ENCODE assay signal across 20 cellular contexts in genomic region chr7:102389810-102390209, GRCh38. TPM values are rescaled to one million over a fixed set of nuclear protein-coding genes. Genes with fewer than 3 reads are reported as not detected.
A peak's percentile ranks its signal among the peaks of the same experiment; 100 is the strongest.
DNase-seq lines count a peak whose midpoint lies in the region; ATAC-seq, FAIRE-seq and TF ChIP-seq lines count a peak whose summit lies in the region.
"Had no signal": no experiment of that assay in that cellular context is flagged by ENCODE, and none has a peak within 500 bp of the region (broad histone marks: within the 10 kb centered on the region; RNA-seq: fewer than 3 reads in every experiment).

No MANE protein-coding gene starts in this region.

- H3K27ac Mint-ChIP-seq in CD4-positive, CD25-positive, alpha-beta regulatory T cell: peak overlapping the region in 2 of 3 donors; percentile 51 to 74
- H3K27ac Mint-ChIP-seq: GM23338 had no signal

- H3K27ac ChIP-seq in CD4-positive, CD25-positive, alpha-beta regulatory T cell (ENCODE audit: insufficient read depth, low read length, poor library complexity, severe bottlenecking): no peak overlapping the region
- peak overlapping the region; percentile 51; the same call in 1 of the 2 replicates for H3K27ac ChIP-seq in MM.1S (ENCODE audit: low read length)
- H3K27ac ChIP-seq: SJSA1 had no signal

- H3K27me3 Mint-ChIP-seq in CD4-positive, CD25-positive, alpha-beta regulatory T cell: no peaks in the 10 kb centered on the region

- FAIRE-seq in GM19239 (lab: Jason Lieb, UNC): peak; percentile 51
- FAIRE-seq: A204.1, GM12892 had no signal

- no peak for DNase-seq in CD4-positive, CD25-positive, alpha-beta regulatory T cell
- DNase-seq in GM19239 (ENCODE audit: insufficient read length, low spot score): no peak
- peak; percentile 24 for DNase-seq in MM.1S
- peak; percentile 9 for DNase-seq in islet precursor cell
- DNase-seq in H4 (ENCODE audit: low spot score): no peak
- DNase-seq in GOT3 (lab: John Stamatoyannopoulos, UW): no peak
- DNase-seq in stimulated activated CD4-positive, alpha-beta T cell treated with anti-CD3 and anti-CD28 coated beads, Interleukin-4, amount 100 ng/mL, for 24 hours: no peak
- DNase-seq in OCI-M2 (lab: John Stamatoyannopoulos, UW; ENCODE audit: unreplicated experiment): no peak
- DNase-seq: C1 segment of cervical spinal cord, IMR-90, MV-4-11, NCI-H1436, NCI-H2029 treated with DMSO at 0.1 percent for 48 hours, NCI-H510A treated with DMSO at 0.1 percent for 48 hours, OCI-M1 had no signal

- no peak overlapping the region for H3K4me3 Mint-ChIP-seq in CD4-positive, CD25-positive, alpha-beta regulatory T cell
- H3K4me3 Mint-ChIP-seq: GM23338 had no signal

- peaks cover 0 to 5% (median 0%) of the 10 kb centered on the region in 4 donors for H3K4me1 Mint-ChIP-seq in CD4-positive, CD25-positive, alpha-beta regulatory T cell
- H3K4me1 Mint-ChIP-seq: GM23338 had no signal

- H3K9ac ChIP-seq in MM.1S (ENCODE audit: low read length): no peak overlapping the region

- no peak overlapping the region for H3K4me3 ChIP-seq in CD4-positive, CD25-positive, alpha-beta regulatory T cell (ENCODE audit: low read depth, low read length)
- H3K4me3 ChIP-seq in MM.1S (ENCODE audit: low read length): no peak overlapping the region
- H3K4me3 ChIP-seq: GM23338, SJSA1 had no signal

- ATAC-seq in CD4-positive, CD25-positive, alpha-beta regulatory T cell (ENCODE audit: low read depth in 2 of 2): no peak

- peaks cover 9% of the 10 kb centered on the region for H3K36me3 Mint-ChIP-seq in CD4-positive, CD25-positive, alpha-beta regulatory T cell

- no peaks in the 10 kb centered on the region for H3K9me2 ChIP-seq in MM.1S (replicated peaks; ENCODE audit: insufficient read depth, low read length)

- TF ChIP-seq CTCF in MM.1S (IDR thresholded peaks at IDR 0.05; ENCODE audit: low read length): no peak

- H3K27me3 ChIP-seq in CD4-positive, CD25-positive, alpha-beta regulatory T cell (ENCODE audit: control insufficient read depth, insufficient read depth, low read length): no peaks in the 10 kb centered on the region
- no peaks in the 10 kb centered on the region for H3K27me3 ChIP-seq in MM.1S (replicated peaks; ENCODE audit: insufficient read depth, low read length)
- H3K27me3 ChIP-seq: SJSA1 had no signal

- H3K9me3 ChIP-seq in CD4-positive, CD25-positive, alpha-beta regulatory T cell (ENCODE audit: control insufficient read depth in 2 of 2, low read length in 2 of 2): no peaks in the 10 kb centered on the region
- H3K9me3 ChIP-seq in MM.1S (replicated peaks; ENCODE audit: insufficient read depth, low read length): no peaks in the 10 kb centered on the region
- H3K9me3 ChIP-seq: SJSA1 had no signal

- no peaks in the 10 kb centered on the region for H3K9me3 Mint-ChIP-seq in CD4-positive, CD25-positive, alpha-beta regulatory T cell
- H3K9me3 Mint-ChIP-seq: GM23338 had no signal

- peaks cover 23% of the 10 kb centered on the region for H3K79me2 ChIP-seq in MM.1S (ENCODE audit: low read length)

- H3K4me2 ChIP-seq in MM.1S (ENCODE audit: low read depth, low read length): no peak overlapping the region
- H3K4me2 ChIP-seq: GM23338 had no signal

- H3F3A ChIP-seq in MM.1S (ENCODE audit: insufficient read depth, low read length): peaks cover 8% of the 10 kb centered on the region

- H2AFZ ChIP-seq in MM.1S (ENCODE audit: low read length): no peak overlapping the region
- H2AFZ ChIP-seq: GM23338 had no signal

- peaks cover 7% of the 10 kb centered on the region for H3K36me3 ChIP-seq in CD4-positive, CD25-positive, alpha-beta regulatory T cell (ENCODE audit: control insufficient read depth, insufficient read depth, low read length)
- H3K36me3 ChIP-seq in MM.1S (replicated peaks; ENCODE audit: insufficient read depth, low read length): no peaks in the 10 kb centered on the region

- H3K4me1 ChIP-seq in CD4-positive, CD25-positive, alpha-beta regulatory T cell (ENCODE audit: control insufficient read depth, insufficient read depth, low read length, poor library complexity, severe bottlenecking): no peaks in the 10 kb centered on the region
- H3K4me1 ChIP-seq in MM.1S (ENCODE audit: low read length): peaks cover 18% of the 10 kb centered on the region

- no peaks in the 10 kb centered on the region for H4K20me1 ChIP-seq in MM.1S (ENCODE audit: insufficient read depth, low read length)

RNA-seq across cellular contexts. Expression of gene PRKRIP1, which starts 6.4 kb away (rescaled TPM):
- 47.7 TPM for total RNA-seq in CD4-positive, CD25-positive, alpha-beta regulatory T cell
- 10 to 100 TPM; 12.3 to 15.5 (median 14.8) TPM for polyA plus RNA-seq in CD4-positive, CD25-positive, alpha-beta regulatory T cell
- 20.9 and 24.5 TPM in 2 replicates for total RNA-seq in H4 (2014; rRNA removed; shearing (Covaris generic))

RNA-seq across cellular contexts. Expression of gene SPDYE6, which starts 33.6 kb away (rescaled TPM):
- total RNA-seq in CD4-positive, CD25-positive, alpha-beta regulatory T cell: not detected
- polyA plus RNA-seq in CD4-positive, CD25-positive, alpha-beta regulatory T cell: under 1 TPM in 2 of 4 donors, not detected in 2; 0.16 to 0.22 TPM
- not detected in 2 replicates for total RNA-seq in H4 (2014; rRNA removed; shearing (Covaris generic))
- total RNA-seq: GM23338, HT-29, IMR-90, SJSA1 had no signal
- polyA plus RNA-seq: GM23338, IMR-90 had no signal

RNA-seq across cellular contexts. Expression of gene ORAI2, which starts 43.6 kb away (rescaled TPM):
- 14.6 TPM for total RNA-seq in CD4-positive, CD25-positive, alpha-beta regulatory T cell
- polyA plus RNA-seq in CD4-positive, CD25-positive, alpha-beta regulatory T cell: 10 to 100 TPM; 15.8 to 26.6 (median 17.7) TPM
- total RNA-seq in H4 (2014; rRNA removed; shearing (Covaris generic)): 35.9 and 37.3 TPM in 2 replicates

Comparison
In these comparisons a context has a peak if more than half of its experiments do, and no peak if none do; other contexts are left out.
1. DNase-seq: peak in MM.1S (single experiment) and islet precursor cell (single experiment); none in CD4-positive, CD25-positive, alpha-beta regulatory T cell (0 of 3), GM19239 (single experiment), H4 (single experiment), GOT3 (single experiment), stimulated activated CD4-positive, alpha-beta T cell treated with anti-CD3 and anti-CD28 coated beads, Interleukin-4, amount 100 ng/mL, for 24 hours (single experiment) and OCI-M2 (single experiment).